8 cellular contexts compared by ENCODE assay signal in the genomic region with DNA sequence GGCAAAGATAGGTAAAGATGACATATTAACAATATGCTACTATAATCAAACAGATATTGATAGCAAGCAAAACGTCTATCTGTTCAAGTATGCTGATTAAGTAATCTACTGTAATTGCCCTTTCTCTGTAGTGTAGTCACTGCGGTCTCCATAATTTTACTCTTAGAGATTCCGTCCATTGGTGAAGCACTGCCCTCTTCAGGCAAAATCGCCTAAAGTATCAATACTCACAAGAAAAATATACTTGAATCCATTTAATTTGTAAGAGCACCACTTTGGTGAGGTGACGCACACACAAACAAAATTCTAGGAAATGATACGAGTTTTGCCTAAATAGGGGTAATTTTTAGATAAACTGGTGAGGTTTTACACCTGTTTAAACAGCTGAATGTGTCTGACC.
A peak's percentile ranks its signal among the peaks of the same experiment; 100 is the strongest.
DNase-seq lines count a peak whose midpoint lies in the region; ATAC-seq, FAIRE-seq and TF ChIP-seq lines count a peak whose summit lies in the region.

No MANE protein-coding gene starts in this region.

- TF ChIP-seq CTCF in AG09309 (IDR thresholded peaks at IDR 0.05; ENCODE audit: control insufficient read depth, insufficient read depth, low read depth, low read length, missing control alignments) (peak; percentile 63), keratinocyte (optimal IDR thresholded peaks at IDR 0.05 in 1 of 3, IDR thresholded peaks at IDR 0.05 in 1 of 3, conservative IDR thresholded peaks at IDR 0.05 in 1 of 3; ENCODE audit: extremely low read depth in 1 of 3, insufficient read depth in 2 of 3, low read length in 3 of 3) (peak; percentile 24 to 38 (median 32))

- H3K79me2 ChIP-seq in keratinocyte (ENCODE audit: control insufficient read depth, insufficient read depth, low read length): no peaks in the 10 kb centered on the region

- no peaks in the 10 kb centered on the region for H3K27me3 ChIP-seq in keratinocyte (ENCODE audit: control insufficient read depth, extremely low read depth, insufficient read depth, low read length)

- H3K4me2 ChIP-seq in keratinocyte (ENCODE audit: control insufficient read depth, extremely low read depth, insufficient read depth, low read depth, low read length): no peak overlapping the region

- peak; percentile 92 for FAIRE-seq in TTC549 (lab: Jason Lieb, UNC)
- FAIRE-seq in keratinocyte (lab: Jason Lieb, UNC): no peak

- no peaks in the 10 kb centered on the region for H3K36me3 ChIP-seq in keratinocyte (ENCODE audit: control insufficient read depth in 2 of 2, extremely low read depth in 1 of 2, insufficient read depth in 2 of 2, low read length in 2 of 2)

- DNase-seq in AG09309 (ENCODE audit: low read depth) (peak; percentile 28), HT1080 (ENCODE audit: low read depth) (peak; percentile 28), keratinocyte (ENCODE audit: low read depth, low spot score) (peak; percentile 4), NCI-H510A (lab: John Stamatoyannopoulos, UW) (no peak)
- DNase-seq in central memory CD4-positive, alpha-beta T cell: no peak
- DNase-seq in stimulated activated CD4-positive, alpha-beta T cell treated with anti-CD3 and anti-CD28 coated beads, Interleukin-4, amount 100 ng/mL, for 1 hour: no peak

- H3K9me3 ChIP-seq in keratinocyte (ENCODE audit: control insufficient read depth, low read depth, low read length): no peaks in the 10 kb centered on the region

- H2AFZ ChIP-seq in keratinocyte (ENCODE audit: control insufficient read depth, low read length): no peak overlapping the region

- no peak overlapping the region for H3K27ac ChIP-seq in keratinocyte (ENCODE audit: control insufficient read depth, insufficient read depth, low read length)

- H3K4me3 ChIP-seq in AG09309 (ENCODE audit: control insufficient read depth, low read depth, low read length) (no peak overlapping the region), keratinocyte (ENCODE audit: control insufficient read depth in 2 of 3, extremely low read depth in 1 of 3, insufficient read depth in 2 of 3, low read depth in 1 of 3, low read length in 3 of 3) (no peak overlapping the region)

- no peaks in the 10 kb centered on the region for H4K20me1 ChIP-seq in keratinocyte (ENCODE audit: control insufficient read depth, extremely low read depth, insufficient read depth, low read length)

- H3K9ac ChIP-seq in keratinocyte (ENCODE audit: control insufficient read depth, extremely low read depth, insufficient read depth, low read length): no peak overlapping the region

- no peak for ATAC-seq in HG02973 (IDR thresholded peaks at IDR 0.05; ENCODE audit: unreplicated experiment)

- dilution Hi-C loops in keratinocyte (cut with MboI; ENCODE audit: extremely low pct_ligation_motif_present, low sequenced_read_pairs): no loop called here

- H3K4me1 ChIP-seq in keratinocyte (ENCODE audit: control insufficient read depth, extremely low read depth, insufficient read depth, low read length): no peaks in the 10 kb centered on the region

- H3K9me1 ChIP-seq in keratinocyte (ENCODE audit: control insufficient read depth, extremely low read depth, insufficient read depth, low read length): no peaks in the 10 kb centered on the region

Comparison
In these comparisons a context has a peak if more than half of its experiments do, and no peak if none do; other contexts are left out.
1. DNase-seq: peak in AG09309 (single experiment), HT1080 (single experiment) and keratinocyte (single experiment); none in central memory CD4-positive, alpha-beta T cell (single experiment), stimulated activated CD4-positive, alpha-beta T cell treated with anti-CD3 and anti-CD28 coated beads, Interleukin-4, amount 100 ng/mL, for 1 hour (single experiment) and NCI-H510A (single experiment).